Comparison of ENCODE assay signal across 21 cellular contexts in genomic region chr18:34696681-34697080, GRCh38. TPM values are rescaled to one million over a fixed set of nuclear protein-coding genes. Genes with fewer than 3 reads are reported as not detected.
"Had no signal": no experiment of that assay in that cellular context is flagged by ENCODE, and none has a peak within 500 bp of the region (broad histone marks: within the 10 kb centered on the region; RNA-seq: fewer than 3 reads in every experiment).

No MANE protein-coding gene starts in this region.

- H3K4me1 ChIP-seq: adrenal gland, breast epithelium had no signal

- ATAC-seq: activated T-cell treated with anti-CD3 and anti-CD28 coated beads, Interleukin-2, amount 50 U/mL, for 72 hours; K562; T-helper 17 cell had no signal

- H3K27ac ChIP-seq: adrenal gland, breast epithelium had no signal

- DNase-seq: activated B cell treated with CpG ODN at 0.5 μM for 24 hours; activated CD4-positive, alpha-beta memory T cell treated with anti-CD3 and anti-CD28 coated beads for 36 hours; activated CD4-positive, alpha-beta T cell treated with anti-CD3 and anti-CD28 coated beads, Interleukin-2, amount 10 ng/mL, durations not matched to agents 7 days and 5 days; activated naive CD4-positive, alpha-beta T cell treated with anti-CD3 and anti-CD28 coated beads, Interleukin-2, amount 50 U/mL, for 16 hours; activated naive CD8-positive, alpha-beta T cell treated with anti-CD3 and anti-CD28 coated beads, Interleukin-2, amount 10 ng/mL, durations not matched to agents 7 days and 5 days; activated T-cell treated with anti-CD3 and anti-CD28 coated beads, Interleukin-2, amount 50 U/mL, for 72 hours; adrenal gland; anterior cingulate cortex; caudate nucleus; Karpas-422; NCI-H1092 treated with DMSO at 0.1 percent for 48 hours; NCI-H1417 treated with DMSO at 0.1 percent for 48 hours; NCI-H1694; NCI-H2029 treated with DMSO at 0.1 percent for 48 hours; NCI-H510A treated with DMSO at 0.1 percent for 48 hours; SHP77 treated with DMSO at 0.1 percent for 48 hours; T-helper 17 cell; T-helper 9 cell had no signal

- H3K9me3 ChIP-seq: adrenal gland, breast epithelium had no signal

- H3K4me3 ChIP-seq: adrenal gland, breast epithelium, K562 had no signal

- H3K36me3 ChIP-seq: adrenal gland, breast epithelium had no signal

- H3K27me3 ChIP-seq: adrenal gland, breast epithelium had no signal

RNA-seq across cellular contexts. Expression of gene DTNA, which starts 13.4 kb away (rescaled TPM):
- total RNA-seq: activated B cell treated with CpG ODN at 0.5 μM for 24 hours; activated CD4-positive, alpha-beta memory T cell treated with anti-CD3 and anti-CD28 coated beads for 36 hours; activated CD4-positive, alpha-beta T cell treated with anti-CD3 and anti-CD28 coated beads, Interleukin-2, amount 10 ng/mL, durations not matched to agents 7 days and 5 days; activated CD8-positive, alpha-beta memory T cell treated with anti-CD3 and anti-CD28 coated beads for 36 hours; activated naive CD8-positive, alpha-beta T cell treated with anti-CD3 and anti-CD28 coated beads, Interleukin-2, amount 10 ng/mL, durations not matched to agents 7 days and 5 days; T-helper 17 cell had no signal
